ENCODE assay signal across 9 cellular contexts in genomic region chr11:128448487-128448886, GRCh38.
A peak's percentile ranks its signal among the peaks of the same experiment; 100 is the strongest.
DNase-seq lines count a peak whose midpoint lies in the region; ATAC-seq and TF ChIP-seq lines count a peak whose summit lies in the region.
"Had no signal": no experiment of that assay in that cellular context is flagged by ENCODE, and none has a peak within 500 bp of the region (broad histone marks: within the 10 kb centered on the region; RNA-seq: fewer than 3 reads in every experiment).

No MANE protein-coding gene starts in this region.

- peak overlapping the region; percentile 74 for H3K27ac Mint-ChIP-seq in stimulated activated effector memory CD8-positive, alpha-beta T cell treated with anti-CD3 and anti-CD28 coated beads, Interleukin-12 subunit alpha, Interleukin-12 subunit beta, amount 100 ng/mL, for 72 hours

- in situ Hi-C loops in SK-MEL-5 (cut with HindIII; ENCODE audit: low pct_unique_long_range_greater_than_20kb, low sequenced_read_pairs): no loop called here

- no peaks in the 10 kb centered on the region for H3K9me3 Mint-ChIP-seq in stimulated activated effector memory CD8-positive, alpha-beta T cell treated with anti-CD3 and anti-CD28 coated beads, Interleukin-12 subunit alpha, Interleukin-12 subunit beta, amount 100 ng/mL, for 72 hours
- H3K9me3 Mint-ChIP-seq: activated naive CD4-positive, alpha-beta T cell treated with anti-CD3 and anti-CD28 coated beads, Interleukin-2, amount 50 U/mL, for 24 hours had no signal

- peak; percentile 9 for ATAC-seq in stimulated activated effector memory CD8-positive, alpha-beta T cell treated with anti-CD3 and anti-CD28 coated beads, Interleukin-12 subunit alpha, Interleukin-12 subunit beta, amount 100 ng/mL, for 72 hours

- peaks cover 51% of the 10 kb centered on the region for H3K36me3 Mint-ChIP-seq in stimulated activated effector memory CD8-positive, alpha-beta T cell treated with anti-CD3 and anti-CD28 coated beads, Interleukin-12 subunit alpha, Interleukin-12 subunit beta, amount 100 ng/mL, for 72 hours

- DNase-seq in NCI-H146 (lab: John Stamatoyannopoulos, UW): peak; percentile 37
- DNase-seq in NCI-H146 treated with DMSO at 0.1 percent for 48 hours (lab: John Stamatoyannopoulos, UW; ENCODE audit: unreplicated experiment): no peak
- DNase-seq in SK-MEL-5 (ENCODE audit: low read depth, low spot score): peak; percentile 40
- peak; percentile 27 for DNase-seq in fibroblast of the aortic adventitia (ENCODE audit: low read depth)
- DNase-seq in stimulated activated effector memory CD8-positive, alpha-beta T cell treated with anti-CD3 and anti-CD28 coated beads, Interleukin-12 subunit alpha, Interleukin-12 subunit beta, amount 100 ng/mL, for 72 hours (ENCODE audit: low spot score in 2 of 2): no peak
- DNase-seq in NCI-H1417 (lab: John Stamatoyannopoulos, UW): no peak
- no peak for DNase-seq in inferior parietal cortex (ENCODE audit: extremely low spot score)
- DNase-seq in NCI-H1436 (lab: John Stamatoyannopoulos, UW): no peak

- no peak overlapping the region for H3K4me3 Mint-ChIP-seq in stimulated activated effector memory CD8-positive, alpha-beta T cell treated with anti-CD3 and anti-CD28 coated beads, Interleukin-12 subunit alpha, Interleukin-12 subunit beta, amount 100 ng/mL, for 72 hours

- no peak for TF ChIP-seq CTCF in fibroblast of the aortic adventitia (IDR thresholded peaks at IDR 0.05; ENCODE audit: insufficient read depth, low read length)

- H3K4me1 Mint-ChIP-seq in stimulated activated effector memory CD8-positive, alpha-beta T cell treated with anti-CD3 and anti-CD28 coated beads, Interleukin-12 subunit alpha, Interleukin-12 subunit beta, amount 100 ng/mL, for 72 hours: peaks cover 45% of the 10 kb centered on the region

- no peak overlapping the region for H3K4me3 ChIP-seq in fibroblast of the aortic adventitia (ENCODE audit: low read depth, low read length)

Comparison
In these comparisons a context has a peak if more than half of its experiments do, and no peak if none do; other contexts are left out.
1. DNase-seq: peak in NCI-H146 (single experiment), SK-MEL-5 (single experiment) and fibroblast of the aortic adventitia (single experiment); none in NCI-H146 treated with DMSO at 0.1 percent for 48 hours (single experiment), stimulated activated effector memory CD8-positive, alpha-beta T cell treated with anti-CD3 and anti-CD28 coated beads, Interleukin-12 subunit alpha, Interleukin-12 subunit beta, amount 100 ng/mL, for 72 hours (0 of 2), NCI-H1417 (0 of 3), inferior parietal cortex (single experiment) and NCI-H1436 (single experiment).